In genomic region chr3:193946945-193947344, GRCh38 we compare ENCODE assay signal across 1 cellular context.
TF ChIP-seq lines count a peak whose summit lies in the region.

No MANE protein-coding gene starts in this region.

TF ChIP-seq in HepG2, 621 proteins besides CTCF, POLR2A, EP300 and RAD21 (continued from another document):
- TF ChIP-seq ZBTB14 (CRISPR knock-in tag; IDR thresholded peaks at IDR 0.05) (no peak), HNRNPUL1 (IDR thresholded peaks at IDR 0.05; ENCODE audit: low read depth, low read length) (no peak), HNF4A (CRISPR knock-in tag; IDR thresholded peaks at IDR 0.05) (0 out of 2 replicates have a peak, but pooled peaks have one; percentile 7), HMG20A (CRISPR knock-in tag; IDR thresholded peaks at IDR 0.05; ENCODE audit: borderline replicate concordance) (0 out of 2 replicates have a peak, but pooled peaks have one; percentile 58), ARID5B (CRISPR knock-in tag; IDR thresholded peaks at IDR 0.05) (peak; percentile 60; the same call in 1 of the 2 replicates)
